ENCODE assay signal across 1 cellular context in the genomic region with DNA sequence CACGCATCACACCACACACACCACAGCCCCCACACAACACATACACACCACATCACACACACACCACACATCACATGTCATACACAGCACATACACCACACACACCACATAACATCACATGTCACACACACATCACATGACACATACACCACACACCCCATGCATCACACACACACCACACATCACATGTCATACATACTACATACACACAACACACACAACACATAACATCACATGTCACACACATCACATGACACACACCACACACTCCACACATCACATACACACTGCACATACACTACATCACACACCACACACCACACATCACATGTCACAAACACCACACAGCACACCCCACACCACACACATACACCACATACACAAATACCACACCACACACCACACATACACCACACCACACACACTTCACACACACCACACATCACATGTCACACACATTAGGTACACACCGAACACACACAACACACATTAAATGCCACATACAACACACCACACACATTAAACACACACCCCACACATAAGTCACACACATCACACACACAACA.
TF ChIP-seq lines count a peak whose summit lies in the region.

No MANE protein-coding gene starts in this region.

TF ChIP-seq in K562, 482 proteins besides CTCF, POLR2A, EP300 and RAD21:
- TF ChIP-seq HSF4 (CRISPR knock-in tag; IDR thresholded peaks at IDR 0.05; ENCODE audit: borderline replicate concordance): no peak
- TF ChIP-seq TOE1 (IDR thresholded peaks at IDR 0.05; ENCODE audit: borderline replicate concordance): peak; percentile 45; the same call in 1 of the 2 replicates
- TF ChIP-seq TOE1 (CRISPR knock-in tag; IDR thresholded peaks at IDR 0.05; ENCODE audit: borderline replicate concordance, low read depth): no peak
- TF ChIP-seq, protein P1, sequence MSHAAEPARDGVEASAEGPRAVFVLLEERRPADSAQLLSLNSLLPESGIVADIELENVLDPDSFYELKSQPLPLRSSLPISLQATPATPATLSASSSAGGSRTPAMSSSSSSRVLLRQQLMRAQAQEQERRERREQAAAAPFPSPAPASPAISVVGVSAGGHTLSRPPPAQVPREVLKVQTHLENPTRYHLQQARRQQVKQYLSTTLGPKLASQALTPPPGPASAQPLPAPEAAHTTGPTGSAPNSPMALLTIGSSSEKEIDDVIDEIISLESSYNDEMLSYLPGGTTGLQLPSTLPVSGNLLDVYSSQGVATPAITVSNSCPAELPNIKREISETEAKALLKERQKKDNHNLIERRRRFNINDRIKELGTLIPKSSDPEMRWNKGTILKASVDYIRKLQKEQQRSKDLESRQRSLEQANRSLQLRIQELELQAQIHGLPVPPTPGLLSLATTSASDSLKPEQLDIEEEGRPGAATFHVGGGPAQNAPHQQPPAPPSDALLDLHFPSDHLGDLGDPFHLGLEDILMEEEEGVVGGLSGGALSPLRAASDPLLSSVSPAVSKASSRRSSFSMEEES (CRISPR knock-in tag; IDR thresholded peaks at IDR 0.05): peak; percentile 89
- TF ChIP-seq, protein P2, sequence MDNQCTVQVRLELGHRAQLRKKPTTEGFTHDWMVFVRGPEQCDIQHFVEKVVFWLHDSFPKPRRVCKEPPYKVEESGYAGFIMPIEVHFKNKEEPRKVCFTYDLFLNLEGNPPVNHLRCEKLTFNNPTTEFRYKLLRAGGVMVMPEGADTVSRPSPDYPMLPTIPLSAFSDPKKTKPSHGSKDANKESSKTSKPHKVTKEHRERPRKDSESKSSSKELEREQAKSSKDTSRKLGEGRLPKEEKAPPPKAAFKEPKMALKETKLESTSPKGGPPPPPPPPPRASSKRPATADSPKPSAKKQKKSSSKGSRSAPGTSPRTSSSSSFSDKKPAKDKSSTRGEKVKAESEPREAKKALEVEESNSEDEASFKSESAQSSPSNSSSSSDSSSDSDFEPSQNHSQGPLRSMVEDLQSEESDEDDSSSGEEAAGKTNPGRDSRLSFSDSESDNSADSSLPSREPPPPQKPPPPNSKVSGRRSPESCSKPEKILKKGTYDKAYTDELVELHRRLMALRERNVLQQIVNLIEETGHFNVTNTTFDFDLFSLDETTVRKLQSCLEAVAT (IDR thresholded peaks at IDR 0.05): 0 out of 4 replicates have a peak, but pooled peaks of 1 of the 2 experiments have one; percentile 24
- no peak for TF ChIP-seq ZNF124 (CRISPR knock-in tag; IDR thresholded peaks at IDR 0.05)
- 0 out of 2 replicates have a peak, but pooled peaks have one; percentile 14 for TF ChIP-seq NR2C1 (IDR thresholded peaks at IDR 0.05)
- TF ChIP-seq NR2C1 (tag; IDR thresholded peaks at IDR 0.05): no peak
- TF ChIP-seq USF1 (CRISPR knock-in tag; IDR thresholded peaks at IDR 0.05): peak; percentile 59
- TF ChIP-seq CBFB (CRISPR knock-in tag; IDR thresholded peaks at IDR 0.05): 0 out of 2 replicates have a peak, but pooled peaks have one; percentile 53
- 0 out of 2 replicates have a peak, but pooled peaks have one; percentile 31 for TF ChIP-seq OTX1 (CRISPR knock-in tag; IDR thresholded peaks at IDR 0.05)
- TF ChIP-seq MYBL2 (IDR thresholded peaks at IDR 0.05; ENCODE audit: low read depth): 0 out of 2 replicates have a peak, but pooled peaks have one; percentile 3
- TF ChIP-seq MYBL2 (CRISPR knock-in tag; IDR thresholded peaks at IDR 0.05; ENCODE audit: borderline replicate concordance): no peak
- TF ChIP-seq, protein P3, sequence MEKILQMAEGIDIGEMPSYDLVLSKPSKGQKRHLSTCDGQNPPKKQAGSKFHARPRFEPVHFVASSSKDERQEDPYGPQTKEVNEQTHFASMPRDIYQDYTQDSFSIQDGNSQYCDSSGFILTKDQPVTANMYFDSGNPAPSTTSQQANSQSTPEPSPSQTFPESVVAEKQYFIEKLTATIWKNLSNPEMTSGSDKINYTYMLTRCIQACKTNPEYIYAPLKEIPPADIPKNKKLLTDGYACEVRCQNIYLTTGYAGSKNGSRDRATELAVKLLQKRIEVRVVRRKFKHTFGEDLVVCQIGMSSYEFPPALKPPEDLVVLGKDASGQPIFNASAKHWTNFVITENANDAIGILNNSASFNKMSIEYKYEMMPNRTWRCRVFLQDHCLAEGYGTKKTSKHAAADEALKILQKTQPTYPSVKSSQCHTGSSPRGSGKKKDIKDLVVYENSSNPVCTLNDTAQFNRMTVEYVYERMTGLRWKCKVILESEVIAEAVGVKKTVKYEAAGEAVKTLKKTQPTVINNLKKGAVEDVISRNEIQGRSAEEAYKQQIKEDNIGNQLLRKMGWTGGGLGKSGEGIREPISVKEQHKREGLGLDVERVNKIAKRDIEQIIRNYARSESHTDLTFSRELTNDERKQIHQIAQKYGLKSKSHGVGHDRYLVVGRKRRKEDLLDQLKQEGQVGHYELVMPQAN (IDR thresholded peaks at IDR 0.05; ENCODE audit: borderline replicate concordance): peak; percentile 36; the same call in 1 of the 2 replicates
- TF ChIP-seq ASH1L (IDR thresholded peaks at IDR 0.05; ENCODE audit: borderline replicate concordance, low read depth, partially characterized antibody): no peak
TF ChIP-seq in K562: peak in this region for 9.
